In genomic region chr7:18754766-18755165, GRCh38 we compare ENCODE assay signal across 18 cellular contexts.
DNase-seq lines count a peak whose midpoint lies in the region; ATAC-seq and TF ChIP-seq lines count a peak whose summit lies in the region.
"Had no signal": no experiment of that assay in that cellular context is flagged by ENCODE, and none has a peak within 500 bp of the region (broad histone marks: within the 10 kb centered on the region; RNA-seq: fewer than 3 reads in every experiment).

No MANE protein-coding gene starts in this region.

- H3K9me3 Mint-ChIP-seq in osteocyte (ENCODE audit: unreplicated experiment): no peaks in the 10 kb centered on the region
- no peaks in the 10 kb centered on the region for H3K9me3 Mint-ChIP-seq in type B pancreatic cell
- no peaks in the 10 kb centered on the region for H3K9me3 Mint-ChIP-seq in Caco-2 (ENCODE audit: unreplicated experiment)
- H3K9me3 Mint-ChIP-seq: activated B cell treated with CpG ODN at 0.5 μM for 24 hours; brain; effector memory CD8-positive, alpha-beta T cell; nephron had no signal

- no peak for ATAC-seq in left ventricle myocardium superior
- ATAC-seq: effector memory CD8-positive, alpha-beta T cell; Panc1 had no signal

- H3K4me1 Mint-ChIP-seq in osteocyte (ENCODE audit: unreplicated experiment): peaks cover 31% of the 10 kb centered on the region
- peaks cover 14% of the 10 kb centered on the region for H3K4me1 Mint-ChIP-seq in type B pancreatic cell (ENCODE audit: unreplicated experiment)
- no peaks in the 10 kb centered on the region for H3K4me1 Mint-ChIP-seq in Caco-2 (ENCODE audit: low read depth, unreplicated experiment)
- H3K4me1 Mint-ChIP-seq: activated B cell treated with CpG ODN at 0.5 μM for 24 hours, brain had no signal

- no peaks in the 10 kb centered on the region for H3K27me3 ChIP-seq in Caco-2 (replicated peaks; ENCODE audit: control insufficient read depth, insufficient read depth, low read length)

- no peaks in the 10 kb centered on the region for H3K36me3 ChIP-seq in Caco-2 (ENCODE audit: control insufficient read depth, insufficient read depth, low read length)

- intact Hi-C loops in left ventricle myocardium superior (cut with micrococcal nuclease): no loop called here
- intact Hi-C loops in Caco-2 (cut with micrococcal nuclease; ENCODE audit: unreplicated experiment): no loop called here

- H3K36me3 Mint-ChIP-seq in osteocyte (ENCODE audit: unreplicated experiment): no peaks in the 10 kb centered on the region
- H3K36me3 Mint-ChIP-seq in type B pancreatic cell: no peaks in the 10 kb centered on the region
- no peaks in the 10 kb centered on the region for H3K36me3 Mint-ChIP-seq in Caco-2 (ENCODE audit: insufficient read depth, unreplicated experiment)
- H3K36me3 Mint-ChIP-seq: brain had no signal

- no peaks in the 10 kb centered on the region for H3K4me1 ChIP-seq in Caco-2

- H3K27ac Mint-ChIP-seq in osteocyte (ENCODE audit: unreplicated experiment): peak overlapping the region; percentile 56
- no peak overlapping the region for H3K27ac Mint-ChIP-seq in type B pancreatic cell
- no peak overlapping the region for H3K27ac Mint-ChIP-seq in Caco-2 (ENCODE audit: unreplicated experiment)
- H3K27ac Mint-ChIP-seq: activated B cell treated with CpG ODN at 0.5 μM for 24 hours; effector memory CD8-positive, alpha-beta T cell; nephron had no signal

- H3K27me3 Mint-ChIP-seq in osteocyte (ENCODE audit: unreplicated experiment) (no peaks in the 10 kb centered on the region), type B pancreatic cell (no peaks in the 10 kb centered on the region), Caco-2 (ENCODE audit: insufficient read depth, unreplicated experiment) (no peaks in the 10 kb centered on the region)
- H3K27me3 Mint-ChIP-seq: activated B cell treated with CpG ODN at 0.5 μM for 24 hours; brain; effector memory CD8-positive, alpha-beta T cell had no signal

- no TSS peak for BruUV-seq in Caco-2 (replicated peaks; lab: Mats Ljungman, UMichigan)

- no peak overlapping the region for H3K4me3 Mint-ChIP-seq in osteocyte (ENCODE audit: unreplicated experiment)
- no peak overlapping the region for H3K4me3 Mint-ChIP-seq in type B pancreatic cell
- H3K4me3 Mint-ChIP-seq in Caco-2 (ENCODE audit: unreplicated experiment): no peak overlapping the region
- H3K4me3 Mint-ChIP-seq: activated B cell treated with CpG ODN at 0.5 μM for 24 hours; brain; effector memory CD8-positive, alpha-beta T cell; nephron had no signal

- POLR2A ChIA-PET in Caco-2 (lab: Charles Lee): no interaction called here

- CTCF ChIA-PET in Caco-2 (lab: Charles Lee): no interaction called here

- TF ChIP-seq CTCF in C4-2B (conservative IDR thresholded peaks at IDR 0.05): peak; percentile 18; the same call in 1 of the 2 replicates
- TF ChIP-seq CTCF in coronary artery (IDR thresholded peaks at IDR 0.05): no peak
- peak; percentile 38 for TF ChIP-seq CTCF in osteocyte (IDR thresholded peaks at IDR 0.05)
- no peak for TF ChIP-seq CTCF in type B pancreatic cell (conservative IDR thresholded peaks at IDR 0.05)
- no peak for TF ChIP-seq CTCF in Caco-2 (IDR thresholded peaks at IDR 0.05; ENCODE audit: insufficient read depth in 1 of 2, low read depth in 1 of 2, low read length in 1 of 2, severe bottlenecking in 1 of 2, unreplicated experiment in 1 of 2)

- DNase-seq in RPMI7951 (ENCODE audit: low read depth) (peak; percentile 32), coronary artery (ENCODE audit: low spot score) (no peak), osteocyte (ENCODE audit: extremely low spot score, unreplicated experiment) (no peak), HPDE6-E6E7 (ENCODE audit: extremely low spot score) (no peak), left ventricle myocardium superior (no peak), type B pancreatic cell (ENCODE audit: extremely low spot score, unreplicated experiment) (no peak), Caco-2 (no peak)
- DNase-seq: activated B cell treated with CpG ODN at 0.5 μM for 24 hours; activated gamma-delta T cell treated with Interleukin-2 at 50 U/mL for 16 hours; C1 segment of cervical spinal cord; effector memory CD8-positive, alpha-beta T cell; MM.1S; NCI-H2029; NCI-H526 had no signal

- no peak overlapping the region for H3K27ac ChIP-seq in C4-2B
- H3K27ac ChIP-seq in coronary artery: no peak overlapping the region

- H3K9me3 ChIP-seq in Caco-2: no peaks in the 10 kb centered on the region

- H3K4me3 ChIP-seq in coronary artery: peak overlapping the region; percentile 39
- H3K4me3 ChIP-seq in Caco-2 (ENCODE audit: low read depth, low read length): no peak overlapping the region

Comparison
In these comparisons a context has a peak if more than half of its experiments do, and no peak if none do; other contexts are left out.
1. CTCF ChIP-seq: peak in C4-2B (single experiment) and osteocyte (single experiment); none in coronary artery (single experiment), type B pancreatic cell (single experiment) and Caco-2 (0 of 2).